In genomic region chr9:112310826-112311225, GRCh38 we compare ENCODE assay signal across 26 cellular contexts. TPM values are rescaled to one million over a fixed set of nuclear protein-coding genes. Genes with fewer than 3 reads are reported as not detected.
DNase-seq lines count a peak whose midpoint lies in the region; ATAC-seq and TF ChIP-seq lines count a peak whose summit lies in the region.
"Had no signal": no experiment of that assay in that cellular context is flagged by ENCODE, and none has a peak within 500 bp of the region (broad histone marks: within the 10 kb centered on the region; RNA-seq: fewer than 3 reads in every experiment).

No MANE protein-coding gene starts in this region.

- TF ChIP-seq CTCF in HEK293 (tag by site-specific recombination; IDR thresholded peaks at IDR 0.05) (no peak), type B pancreatic cell (conservative IDR thresholded peaks at IDR 0.05) (no peak)

- ATAC-seq in T-helper 17 cell (no peak), left colon (peak; percentile 26), HG02981 (IDR thresholded peaks at IDR 0.05; ENCODE audit: unreplicated experiment) (no peak)
- ATAC-seq: activated CD8-positive, alpha-beta T cell treated with anti-CD3 and anti-CD28 coated beads, Interleukin-2, amount 10 ng/mL, durations not matched to agents 7 days and 5 days; left lobe of liver had no signal

- peak overlapping the region; percentile 75 for H3K27ac Mint-ChIP-seq in T-helper 17 cell
- H3K27ac Mint-ChIP-seq in type B pancreatic cell: peak overlapping the region; percentile 35
- H3K27ac Mint-ChIP-seq: activated CD8-positive, alpha-beta T cell treated with anti-CD3 and anti-CD28 coated beads, Interleukin-2, amount 10 ng/mL, durations not matched to agents 7 days and 5 days; activated naive CD4-positive, alpha-beta T cell treated with anti-CD3 and anti-CD28 coated beads, Interleukin-2, amount 50 U/mL, for 24 hours had no signal

- H3K36me3 Mint-ChIP-seq in T-helper 17 cell (ENCODE audit: low read depth): peaks cover 3% of the 10 kb centered on the region
- H3K36me3 Mint-ChIP-seq in type B pancreatic cell: peaks cover 11% of the 10 kb centered on the region

- DNase-seq in T-helper 17 cell (no peak), left colon (no peak), type B pancreatic cell (ENCODE audit: extremely low spot score, unreplicated experiment) (no peak), RPMI8226 (no peak), RKO (ENCODE audit: low spot score) (no peak)
- DNase-seq: activated CD4-positive, alpha-beta T cell treated with anti-CD3 and anti-CD28 coated beads for 4 hours; activated CD8-positive, alpha-beta T cell treated with anti-CD3 and anti-CD28 coated beads, Interleukin-2, amount 10 ng/mL, durations not matched to agents 7 days and 5 days; colonic mucosa; DMS53; effector CD8-positive, alpha-beta T cell; hypothalamus; KG1; NCI-H1092 treated with DMSO at 0.1 percent for 48 hours; NCI-H187; NCI-H2171 treated with DMSO at 0.1 percent for 48 hours; NCI-H510A treated with DMSO at 0.1 percent for 48 hours; NK-92 treated with Interleukin-12 subunit alpha and Interleukin-12 subunit beta, amount 100 ng/mL, for 24 hours; SHP77; stimulated activated CD4-positive, alpha-beta T cell treated with anti-CD3 and anti-CD28 coated beads, Interleukin-4, amount 100 ng/mL, for 1 hour; T-helper 9 cell had no signal

- peaks cover 1% of the 10 kb centered on the region for H3K9me3 Mint-ChIP-seq in type B pancreatic cell
- H3K9me3 Mint-ChIP-seq: activated naive CD4-positive, alpha-beta T cell treated with anti-CD3 and anti-CD28 coated beads, Interleukin-2, amount 50 U/mL, for 24 hours had no signal

- intact Hi-C loops in left colon (cut with DNase I, micrococcal nuclease): no loop called here

- H3K4me1 Mint-ChIP-seq in T-helper 17 cell (peaks cover 30% of the 10 kb centered on the region), type B pancreatic cell (ENCODE audit: unreplicated experiment) (peaks cover 16% of the 10 kb centered on the region)

- H3K4me3 Mint-ChIP-seq in T-helper 17 cell (no peak overlapping the region), type B pancreatic cell (no peak overlapping the region)
- H3K4me3 Mint-ChIP-seq: activated CD8-positive, alpha-beta T cell treated with anti-CD3 and anti-CD28 coated beads, Interleukin-2, amount 10 ng/mL, durations not matched to agents 7 days and 5 days; activated naive CD4-positive, alpha-beta T cell treated with anti-CD3 and anti-CD28 coated beads, Interleukin-2, amount 50 U/mL, for 24 hours had no signal

- H3K27me3 Mint-ChIP-seq in T-helper 17 cell (no peaks in the 10 kb centered on the region), type B pancreatic cell (no peaks in the 10 kb centered on the region)
- H3K27me3 Mint-ChIP-seq: activated naive CD4-positive, alpha-beta T cell treated with anti-CD3 and anti-CD28 coated beads, Interleukin-2, amount 50 U/mL, for 24 hours had no signal

- POLR2A ChIA-PET in HEK293 (lab: Yijun Ruan, JAX): no interaction called here

- H3K27ac ChIP-seq in HEK293 (ENCODE audit: extremely low read depth, low read depth, low read length): no peak overlapping the region
- H3K27ac ChIP-seq: BLaER1 treated with 17β-estradiol and CSF1 and Interleukin-3, amounts not matched to agents 10 nM and 100 nM; colonic mucosa; tibial nerve had no signal

- CTCF ChIA-PET in HEK293 (lab: Yijun Ruan, JAX): interaction anchor here (0.7 kb wide), 1 partner anchor 385 kb away, joined by 3 read pairs; no protein-coding TSS in a partner anchor

- no peaks in the 10 kb centered on the region for H3K36me3 ChIP-seq in HEK293 (ENCODE audit: control insufficient read depth in 2 of 2, insufficient read depth in 1 of 2, low read length in 2 of 2)
- H3K36me3 ChIP-seq: colonic mucosa, tibial nerve had no signal

- no peak overlapping the region for H3K4me3 ChIP-seq in HEK293 (ENCODE audit: low read depth, low read length)
- H3K4me3 ChIP-seq: BLaER1 treated with 17β-estradiol and CSF1 and Interleukin-3, amounts not matched to agents 10 nM and 100 nM; colonic mucosa; tibial nerve had no signal

- no peaks in the 10 kb centered on the region for H3K4me1 ChIP-seq in HEK293 (ENCODE audit: control insufficient read depth, insufficient read depth, low read length)

- H3K9me3 ChIP-seq in HEK293 (ENCODE audit: control insufficient read depth, insufficient read depth, low read depth, low read length) (no peaks in the 10 kb centered on the region), T-helper 17 cell (ENCODE audit: control insufficient read depth, low read length, poor library complexity, severe bottlenecking) (no peaks in the 10 kb centered on the region)
- H3K9me3 ChIP-seq: colonic mucosa, tibial nerve had no signal

TF ChIP-seq in HEK293, 187 proteins besides CTCF, POLR2A, EP300 and RAD21:
- TF ChIP-seq ZNF600 (tag by site-specific recombination; IDR thresholded peaks at IDR 0.05) (peak; percentile 55; the same call in 1 of the 2 replicates), KLF10 (tag by site-specific recombination; IDR thresholded peaks at IDR 0.05) (no peak), PRDM1 (tag by site-specific recombination; IDR thresholded peaks at IDR 0.05) (peak; percentile 63)

RNA-seq across cellular contexts. Expression of gene PTBP3, which starts 22.6 kb away (rescaled TPM):
- total RNA-seq in T-helper 17 cell: 100 to 1,000 TPM; 132 to 140 TPM
- 100 to 1,000 TPM; 117 to 126 TPM for total RNA-seq in left colon
- 78.6 and 174 TPM in 2 replicates for total RNA-seq in type B pancreatic cell (ENCODE audit: low replicate concordance)
